ENCODE assay signal across 13 cellular contexts in genomic region chr15:40990080-40990479, GRCh38.
"Had no signal": no experiment of that assay in that cellular context is flagged by ENCODE, and none has a peak within 500 bp of the region (broad histone marks: within the 10 kb centered on the region; RNA-seq: fewer than 3 reads in every experiment).

No MANE protein-coding gene starts in this region.

- DNase-seq: activated CD4-positive, alpha-beta T cell treated with anti-CD3 and anti-CD28 coated beads for 4 hours; activated gamma-delta T cell treated with Interleukin-2 at 50 U/mL for 16 hours; foreskin fibroblast; left cardiac atrium; mesendoderm; stimulated activated CD4-positive, alpha-beta T cell treated with anti-CD3 and anti-CD28 coated beads, Interleukin-2, amount 100 ng/mL, for 24 hours; stomach; T-helper 17 cell; testis had no signal

- H3K9me3 Mint-ChIP-seq: neural progenitor cell, type B pancreatic cell had no signal

- H3K27ac Mint-ChIP-seq: neural progenitor cell, progenitor cell of endocrine pancreas, T-helper 17 cell, type B pancreatic cell had no signal

- H3K27me3 Mint-ChIP-seq: naive thymus-derived CD4-positive, alpha-beta T cell; progenitor cell of endocrine pancreas; T-helper 17 cell; type B pancreatic cell had no signal

- ATAC-seq: left cardiac atrium; naive thymus-derived CD4-positive, alpha-beta T cell; T-helper 17 cell had no signal

- H3K4me1 Mint-ChIP-seq: neural progenitor cell had no signal

- H3K4me3 Mint-ChIP-seq: naive thymus-derived CD4-positive, alpha-beta T cell; neural progenitor cell; T-helper 17 cell; type B pancreatic cell had no signal
